In the genomic region with DNA sequence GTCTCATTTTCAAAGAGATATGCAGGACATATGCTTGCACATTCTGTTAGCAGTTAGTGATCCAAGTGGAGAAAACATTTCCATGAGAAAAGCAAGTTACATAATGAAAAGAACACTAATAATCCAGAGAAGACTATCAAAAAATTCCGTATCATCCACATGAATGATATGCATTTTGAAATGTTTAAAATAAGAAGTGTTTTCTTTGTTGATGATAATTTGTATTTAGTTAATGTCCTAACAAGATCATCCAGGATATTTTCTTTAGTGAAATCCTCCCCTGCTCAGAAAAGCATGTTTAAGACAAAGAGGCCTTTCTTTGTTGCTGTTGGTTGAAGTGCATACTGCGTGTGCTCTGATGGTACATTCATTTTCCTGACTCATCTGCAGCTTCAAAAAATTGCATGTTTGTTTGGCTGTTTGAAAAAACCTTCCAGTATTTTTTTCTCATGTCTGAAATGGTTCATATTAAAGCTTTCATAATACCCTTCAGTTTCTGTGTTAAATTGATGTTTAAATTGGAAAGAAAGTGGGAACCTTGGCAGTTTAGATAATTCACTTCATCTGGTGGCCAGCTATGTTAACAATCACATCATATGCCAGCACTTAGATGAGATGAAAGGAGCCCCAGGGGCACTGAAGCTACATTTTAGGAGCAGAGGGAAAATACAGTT, we compare ENCODE assay signal across 15 cellular contexts.
DNase-seq lines count a peak whose midpoint lies in the region; ATAC-seq lines count a peak whose summit lies in the region.
"Had no signal": no experiment of that assay in that cellular context is flagged by ENCODE, and none has a peak within 500 bp of the region (broad histone marks: within the 10 kb centered on the region; RNA-seq: fewer than 3 reads in every experiment).

No MANE protein-coding gene starts in this region.

- no peaks in the 10 kb centered on the region for H3K9me3 ChIP-seq in aorta (ENCODE audit: control insufficient read depth, low read length)
- H3K9me3 ChIP-seq: gastrocnemius medialis had no signal

- H3K4me1 ChIP-seq in aorta (ENCODE audit: control insufficient read depth in 1 of 2, insufficient read depth in 2 of 2, low read length in 2 of 2): peaks cover 0 to 3% of the 10 kb centered on the region in 2 donors

- H3K27ac ChIP-seq in aorta (ENCODE audit: low read depth in 1 of 2, low read length in 2 of 2): no peak overlapping the region
- H3K27ac ChIP-seq: 22Rv1, gastrocnemius medialis had no signal

- intact Hi-C loops in aorta (cut with DNase I): no loop called here

- H3K27me3 ChIP-seq in aorta (ENCODE audit: control insufficient read depth in 1 of 2, insufficient read depth in 2 of 2, low read length in 1 of 2): no peaks in the 10 kb centered on the region
- H3K27me3 ChIP-seq: gastrocnemius medialis had no signal

- ATAC-seq in aorta (ENCODE audit: low FRiP score): no peak
- ATAC-seq: activated naive CD8-positive, alpha-beta T cell treated with anti-CD3 and anti-CD28 coated beads, Interleukin-2, amount 50 U/mL, for 24 hours; gastrocnemius medialis had no signal

- WGBS in aorta, 2 donors: 51 to 54% methylated on average over 2 of the region's 2 CpGs

- no peak overlapping the region for H3K4me3 ChIP-seq in skeletal muscle cell (ENCODE audit: low read depth, low read length)
- H3K4me3 ChIP-seq in aorta (ENCODE audit: low read length in 2 of 2): no peak overlapping the region
- H3K4me3 ChIP-seq: gastrocnemius medialis had no signal

- in situ Hi-C loops in SK-MEL-5 (cut with HindIII; ENCODE audit: low pct_unique_long_range_greater_than_20kb, low sequenced_read_pairs): no loop called here

- H3K36me3 ChIP-seq in aorta (ENCODE audit: control insufficient read depth in 1 of 2, insufficient read depth in 2 of 2, low read length in 1 of 2): no peaks in the 10 kb centered on the region
- H3K36me3 ChIP-seq: gastrocnemius medialis had no signal

- DNase-seq in NCI-H146 (lab: John Stamatoyannopoulos, UW) (peak; percentile 5), NCI-H146 treated with DMSO at 0.1 percent for 48 hours (lab: John Stamatoyannopoulos, UW; ENCODE audit: unreplicated experiment) (no peak), SK-MEL-5 (ENCODE audit: low read depth, low spot score) (peak; percentile 65), fibroblast of peridontal ligament (ENCODE audit: extremely low read depth) (peak; percentile 86), skeletal muscle cell (ENCODE audit: low read depth) (peak; percentile 36), aorta (no peak), DMS53 treated with DMSO at 0.1 percent for 48 hours (lab: John Stamatoyannopoulos, UW; ENCODE audit: unreplicated experiment) (no peak)
- DNase-seq in stimulated activated CD4-positive, alpha-beta T cell treated with anti-CD3 and anti-CD28 coated beads, Interleukin-2, amount 100 ng/mL, for 48 hours: no peak
- DNase-seq: activated CD8-positive, alpha-beta memory T cell treated with anti-CD3 and anti-CD28 coated beads for 24 hours; activated naive CD8-positive, alpha-beta T cell treated with anti-CD3 and anti-CD28 coated beads, Interleukin-2, amount 50 U/mL, for 24 hours; DMS79 treated with DMSO at 0.1 percent for 48 hours; gastrocnemius medialis; KG1; NCI-H526 had no signal

Comparison
In these comparisons a context has a peak if more than half of its experiments do, and no peak if none do; other contexts are left out.
1. DNase-seq: peak in NCI-H146 (single experiment), SK-MEL-5 (single experiment), fibroblast of peridontal ligament (single experiment) and skeletal muscle cell (single experiment); none in NCI-H146 treated with DMSO at 0.1 percent for 48 hours (single experiment), stimulated activated CD4-positive, alpha-beta T cell treated with anti-CD3 and anti-CD28 coated beads, Interleukin-2, amount 100 ng/mL, for 48 hours (0 of 2), aorta (0 of 2) and DMS53 treated with DMSO at 0.1 percent for 48 hours (single experiment).